ENCODE assay signal across 8 cellular contexts in the genomic region with DNA sequence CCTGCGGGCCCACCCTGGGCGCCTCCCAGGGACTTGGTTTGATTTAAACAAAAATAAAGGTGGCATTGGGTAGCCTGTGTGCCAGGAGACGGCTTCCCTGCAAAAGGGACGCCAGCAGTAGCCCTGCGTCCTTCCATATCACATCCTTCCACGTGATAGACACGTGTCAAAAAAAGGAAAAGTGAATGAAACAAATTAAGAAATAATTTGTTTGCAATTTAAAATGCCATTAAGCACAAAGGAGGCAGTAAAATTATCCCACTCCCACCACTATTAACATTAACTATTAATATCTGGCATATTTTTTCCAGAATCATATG. TPM values are rescaled to one million over a fixed set of nuclear protein-coding genes. Genes with fewer than 3 reads are reported as not detected.
DNase-seq lines count a peak whose midpoint lies in the region; ATAC-seq, FAIRE-seq and TF ChIP-seq lines count a peak whose summit lies in the region.

No MANE protein-coding gene starts in this region.

- intact Hi-C loops in right cardiac atrium (cut with DNase I) = loop anchor here in 1 of 4 donors (5.0 kb wide), 1 partner anchor 172 kb away; no protein-coding TSS in a partner anchor

- no peak overlapping the region for H2AFZ ChIP-seq in GM23338

- peaks cover 3% of the 10 kb centered on the region; the same call in 1 of the 3 replicates for H3K36me3 Mint-ChIP-seq in GM23338 (ENCODE audit: low read depth)
- no peaks in the 10 kb centered on the region for H3K36me3 Mint-ChIP-seq in activated CD8-positive, alpha-beta T cell treated with anti-CD3 and anti-CD28 coated beads, Interleukin-2, amount 10 ng/mL, durations not matched to agents 7 days and 5 days (ENCODE audit: low read depth)

- no peak overlapping the region for H3K27ac ChIP-seq in GM23338 (ENCODE audit: low read depth)
- peak overlapping the region; percentile 90 for H3K27ac ChIP-seq in right cardiac atrium (ENCODE audit: low read length)
- peak overlapping the region; percentile 53 to 73 for H3K27ac ChIP-seq in small intestine (ENCODE audit: low read depth in 1 of 2, low read length in 1 of 2)

- H3K9me2 ChIP-seq in GM23338 (ENCODE audit: insufficient read depth) = no peaks in the 10 kb centered on the region

- POLR2A ChIA-PET in activated CD8-positive, alpha-beta T cell treated with anti-CD3 and anti-CD28 coated beads, Interleukin-2, amount 10 ng/mL, durations not matched to agents 7 days and 5 days (lab: Charles Lee) = interaction anchor here (0.6 to 1.2 kb wide), 4 partner anchors 10 to 284 kb away, joined by 3 read pairs; no protein-coding TSS in a partner anchor

- H3K36me3 ChIP-seq in GM23338 (ENCODE audit: insufficient read depth) (no peaks in the 10 kb centered on the region), small intestine (ENCODE audit: control insufficient read depth in 2 of 2, insufficient read depth in 2 of 2, low read length in 2 of 2) (no peaks in the 10 kb centered on the region)

- peaks cover 20% of the 10 kb centered on the region for H3K27me3 Mint-ChIP-seq in GM23338 (ENCODE audit: insufficient read depth, low read depth, poor library complexity)
- H3K27me3 Mint-ChIP-seq in activated CD8-positive, alpha-beta T cell treated with anti-CD3 and anti-CD28 coated beads, Interleukin-2, amount 10 ng/mL, durations not matched to agents 7 days and 5 days (ENCODE audit: low read depth) = no peaks in the 10 kb centered on the region

- peaks cover 23% of the 10 kb centered on the region; the same call in 1 of the 2 replicates for H3K4me1 ChIP-seq in GM23338 (ENCODE audit: insufficient read depth)
- peaks cover 10% of the 10 kb centered on the region for H3K4me1 ChIP-seq in right cardiac atrium (ENCODE audit: control insufficient read depth, insufficient read depth, low read length)
- no peaks in the 10 kb centered on the region for H3K4me1 ChIP-seq in small intestine (ENCODE audit: control insufficient read depth in 2 of 2, insufficient read depth in 1 of 2, low read depth in 1 of 2, low read length in 1 of 2)

- peak overlapping the region; percentile 65 for H3K4me2 ChIP-seq in GM23338

- peaks cover 3% of the 10 kb centered on the region; the same call in 1 of the 2 replicates for H3F3A ChIP-seq in GM23338 (replicated peaks; ENCODE audit: low read depth)

- ATAC-seq in GM23338 (no peak), right cardiac atrium (no peak), GM21723 (IDR thresholded peaks at IDR 0.05; ENCODE audit: unreplicated experiment) (no peak), GM18861 (IDR thresholded peaks at IDR 0.05; ENCODE audit: unreplicated experiment) (no peak)
- ATAC-seq in activated CD8-positive, alpha-beta T cell treated with anti-CD3 and anti-CD28 coated beads, Interleukin-2, amount 10 ng/mL, durations not matched to agents 7 days and 5 days = no peak

- H3K79me2 ChIP-seq in GM23338 (replicated peaks; ENCODE audit: insufficient read depth) = no peaks in the 10 kb centered on the region

- H3K4me3 ChIP-seq in GM23338 (peak overlapping the region; percentile 42; the same call in 1 of the 2 replicates), right cardiac atrium (ENCODE audit: low read length) (peak overlapping the region; percentile 26), small intestine (ENCODE audit: low read depth in 1 of 2, low read length in 2 of 2) (no peak overlapping the region)

- DNase-seq in GM23338 (ENCODE audit: low spot score) (no peak), right cardiac atrium (no peak), small intestine (no peak), SHP77 (lab: John Stamatoyannopoulos, UW) (no peak), NCI-H748 (lab: John Stamatoyannopoulos, UW; ENCODE audit: unreplicated experiment) (no peak)
- no peak for DNase-seq in activated CD8-positive, alpha-beta T cell treated with anti-CD3 and anti-CD28 coated beads, Interleukin-2, amount 10 ng/mL, durations not matched to agents 7 days and 5 days

- no peaks in the 10 kb centered on the region for H4K20me1 ChIP-seq in GM23338 (replicated peaks; ENCODE audit: insufficient read depth)

- peak overlapping the region; percentile 64; the same call in 2 of the 3 replicates for H3K4me3 Mint-ChIP-seq in GM23338
- H3K4me3 Mint-ChIP-seq in activated CD8-positive, alpha-beta T cell treated with anti-CD3 and anti-CD28 coated beads, Interleukin-2, amount 10 ng/mL, durations not matched to agents 7 days and 5 days = no peak overlapping the region

- H3K27ac Mint-ChIP-seq in GM23338 = no peak overlapping the region
- peak overlapping the region; percentile 74 for H3K27ac Mint-ChIP-seq in activated CD8-positive, alpha-beta T cell treated with anti-CD3 and anti-CD28 coated beads, Interleukin-2, amount 10 ng/mL, durations not matched to agents 7 days and 5 days

- CTCF ChIA-PET in activated CD8-positive, alpha-beta T cell treated with anti-CD3 and anti-CD28 coated beads, Interleukin-2, amount 10 ng/mL, durations not matched to agents 7 days and 5 days (lab: Charles Lee) = interaction anchor here (1.0 to 4.0 kb wide), 14 partner anchors 8 to 453 kb away, joined by 3 to 28 read pairs (median 9); partner anchors contain the start of genes DDX21 and TACR2

- no peak for FAIRE-seq in small intestine (lab: Jason Lieb, UNC)

- peaks cover 44% of the 10 kb centered on the region for H3K4me1 Mint-ChIP-seq in GM23338
- H3K4me1 Mint-ChIP-seq in activated CD8-positive, alpha-beta T cell treated with anti-CD3 and anti-CD28 coated beads, Interleukin-2, amount 10 ng/mL, durations not matched to agents 7 days and 5 days (ENCODE audit: low read depth) = peaks cover 34% of the 10 kb centered on the region

- TF ChIP-seq CTCF in GM23338 (conservative IDR thresholded peaks at IDR 0.05; ENCODE audit: low read depth in 2 of 2) = no peak

- no peaks in the 10 kb centered on the region for H3K9me3 ChIP-seq in right cardiac atrium (ENCODE audit: control insufficient read depth, low read length)
- H3K9me3 ChIP-seq in small intestine (ENCODE audit: control insufficient read depth, low read depth) = no peaks in the 10 kb centered on the region

- WGBS in right cardiac atrium = 4% methylated on average over 7 of the region's 7 CpGs
- WGBS in small intestine, 3 donors = 15 to 21% (median 18%) methylated on average over 7 of the region's 7 CpGs

- H3K9me3 Mint-ChIP-seq in GM23338 = no peaks in the 10 kb centered on the region; the same call in 2 of the 3 replicates
- H3K9me3 Mint-ChIP-seq in activated CD8-positive, alpha-beta T cell treated with anti-CD3 and anti-CD28 coated beads, Interleukin-2, amount 10 ng/mL, durations not matched to agents 7 days and 5 days (ENCODE audit: insufficient read depth) = no peaks in the 10 kb centered on the region

- H3K27me3 ChIP-seq in GM23338 (ENCODE audit: insufficient read depth) = peaks cover 4% of the 10 kb centered on the region; the same call in 1 of the 2 replicates
- no peaks in the 10 kb centered on the region for H3K27me3 ChIP-seq in right cardiac atrium (ENCODE audit: control insufficient read depth, insufficient read depth)
- H3K27me3 ChIP-seq in small intestine (ENCODE audit: control insufficient read depth in 2 of 2, insufficient read depth in 2 of 2, low read length in 2 of 2) = no peaks in the 10 kb centered on the region

RNA-seq across cellular contexts. Expression of gene TACR2, which starts 7.6 kb away (rescaled TPM):
- total RNA-seq in GM23338 (2014; rRNA removed; shearing (Covaris generic)) = 0.54 TPM in 1 of 2 replicates, not detected in the other
- polyA plus RNA-seq in GM23338 (2016; fragmentation: Nextera tagmentation; extraction: Ambion mirVana) (not detected in 2 replicates), right cardiac atrium (0.27 TPM), small intestine (1 to 10 TPM in 1 of 3 donors, under 1 TPM in 1, not detected in 1; 0.81 to 4.0 TPM)
- not detected for total RNA-seq in activated CD8-positive, alpha-beta T cell treated with anti-CD3 and anti-CD28 coated beads, Interleukin-2, amount 10 ng/mL, durations not matched to agents 7 days and 5 days
- total RNA-seq in right cardiac atrium = under 1 TPM; 0.26 to 0.53 (median 0.37) TPM

RNA-seq across cellular contexts. Expression of gene TSPAN15, which starts 42.1 kb away (rescaled TPM):
- 10.1 and 12.5 TPM in 2 replicates for total RNA-seq in GM23338 (2014; rRNA removed; shearing (Covaris generic))
- polyA plus RNA-seq in GM23338 (2016; fragmentation: Nextera tagmentation; extraction: Ambion mirVana) = 6.6 TPM in 2 replicates
- 1 to 10 TPM; 3.8 to 4.7 TPM for total RNA-seq in activated CD8-positive, alpha-beta T cell treated with anti-CD3 and anti-CD28 coated beads, Interleukin-2, amount 10 ng/mL, durations not matched to agents 7 days and 5 days
- 1 to 10 TPM; 5.3 to 8.7 (median 7.4) TPM for total RNA-seq in right cardiac atrium
- 11.5 TPM for polyA plus RNA-seq in right cardiac atrium
- polyA plus RNA-seq in small intestine = 10 to 100 TPM; 43.2 to 72.1 (median 47.0) TPM

Comparison
In these comparisons a context has a peak if more than half of its experiments do, and no peak if none do; other contexts are left out.
1. H3K4me3 ChIP-seq: peak in GM23338 (single experiment) and right cardiac atrium (single experiment); none in small intestine (0 of 2).